Comparison of ENCODE assay signal across 23 cellular contexts in genomic region chr2:62056341-62056740, GRCh38.
"Had no signal": no experiment of that assay in that cellular context is flagged by ENCODE, and none has a peak within 500 bp of the region (broad histone marks: within the 10 kb centered on the region; RNA-seq: fewer than 3 reads in every experiment).

No MANE protein-coding gene starts in this region.

- H3K36me3 ChIP-seq: neutrophil, pancreas, prostate gland, right lobe of liver, sigmoid colon, suprapubic skin, tibial artery, upper lobe of right lung, uterus had no signal

- H3K4me1 ChIP-seq: pancreas, prostate gland, right lobe of liver, sigmoid colon, suprapubic skin, testis, tibial artery, upper lobe of right lung, uterus had no signal

- H3K27me3 ChIP-seq: neutrophil, pancreas, right lobe of liver, sigmoid colon, suprapubic skin, testis, tibial artery, upper lobe of right lung, uterus had no signal

- H3K9me3 ChIP-seq: neutrophil, pancreas, prostate gland, right lobe of liver, sigmoid colon, suprapubic skin, testis, tibial artery, upper lobe of right lung, uterus had no signal

- FAIRE-seq: pancreas, small intestine had no signal

- ATAC-seq: naive thymus-derived CD8-positive, alpha-beta T cell; pancreas; right cardiac atrium; right lobe of liver; stimulated activated naive CD8-positive, alpha-beta T cell treated with anti-CD3 and anti-CD28 coated beads, Interleukin-15, Interleukin-2, amounts not matched to agents 100 U/mL and 50 U/mL, for 24 hours; upper lobe of right lung had no signal

- DNase-seq: naive B cell; naive thymus-derived CD8-positive, alpha-beta T cell; nephron progenitor cell; pancreas; right cardiac atrium; right lobe of liver; sigmoid colon; small intestine; stimulated activated CD4-positive, alpha-beta T cell treated with anti-CD3 and anti-CD28 coated beads, Interleukin-15, amount 100 ng/mL, for 24 hours; stimulated activated CD4-positive, alpha-beta T cell treated with anti-CD3 and anti-CD28 coated beads, Interleukin-2, amount 100 ng/mL, for 24 hours; stimulated activated CD4-positive, alpha-beta T cell treated with anti-CD3 and anti-CD28 coated beads, Interleukin-2, amount 100 ng/mL, for 48 hours; stimulated activated CD4-positive, alpha-beta T cell treated with anti-CD3 and anti-CD28 coated beads, Interleukin-4, amount 100 ng/mL, for 24 hours; stimulated activated naive CD4-positive, alpha-beta T cell; stimulated activated naive CD8-positive, alpha-beta T cell treated with anti-CD3 and anti-CD28 coated beads, Interleukin-15, amount 100 ng/mL, for 72 hours; stimulated activated naive CD8-positive, alpha-beta T cell treated with anti-CD3 and anti-CD28 coated beads, Interleukin-15, Interleukin-2, amounts not matched to agents 100 U/mL and 50 U/mL, for 24 hours; substantia nigra; testis; tibial artery; upper lobe of right lung; uterus had no signal

- H3K4me3 ChIP-seq: pancreas, prostate gland, right lobe of liver, sigmoid colon, suprapubic skin, testis, tibial artery, upper lobe of right lung, uterus had no signal

- H3K27ac ChIP-seq: neutrophil, pancreas, prostate gland, right lobe of liver, sigmoid colon, suprapubic skin, testis, tibial artery, upper lobe of right lung, uterus had no signal
